In genomic region chr10:121788115-121788514, GRCh38 we compare ENCODE assay signal across 22 cellular contexts.
"Had no signal": no experiment of that assay in that cellular context is flagged by ENCODE, and none has a peak within 500 bp of the region (broad histone marks: within the 10 kb centered on the region; RNA-seq: fewer than 3 reads in every experiment).

No MANE protein-coding gene starts in this region.

- H2AFZ ChIP-seq: hepatocyte had no signal

- H3K27me3 ChIP-seq: body of pancreas, colonic mucosa, hepatocyte had no signal

- DNase-seq: activated CD4-positive, alpha-beta T cell treated with anti-CD3 and anti-CD28 coated beads, Interleukin-2, amount 10 ng/mL, durations not matched to agents 24 days and 14 days; activated CD4-positive, CD25-positive, alpha-beta regulatory T cell; activated CD8-positive, alpha-beta T cell treated with anti-CD3 and anti-CD28 coated beads, Interleukin-2, amount 10 ng/mL, durations not matched to agents 7 days and 5 days; activated naive CD4-positive, alpha-beta T cell treated with Interleukin-2 at 50 U/mL for 16 hours; activated naive CD8-positive, alpha-beta T cell treated with anti-CD3 and anti-CD28 coated beads, Interleukin-2, amount 10 ng/mL, durations not matched to agents 7 days and 5 days; activated T-cell treated with anti-CD3 and anti-CD28 coated beads, Interleukin-2, amount 50 U/mL, for 24 hours; amygdala; body of pancreas; central memory CD4-positive, alpha-beta T cell; colonic mucosa; islet precursor cell; left ventricle myocardium inferior; occipital lobe; posterior cingulate gyrus; retina; stimulated activated CD4-positive, alpha-beta T cell treated with anti-CD3 and anti-CD28 coated beads, Interleukin-12 subunit alpha, Interleukin-12 subunit beta, amount 100 ng/mL, for 4 hours; stimulated activated CD4-positive, alpha-beta T cell treated with anti-CD3 and anti-CD28 coated beads, Interleukin-1b, Interleukin-23, amount 100 ng/mL, for 48 hours; stimulated activated CD8-positive, alpha-beta memory T cell treated with anti-CD3 and anti-CD28 coated beads, Interleukin-4, amount 100 ng/mL, for 48 hours; stimulated activated naive CD4-positive, alpha-beta T cell; T-cell had no signal

- H3K27ac ChIP-seq: body of pancreas, colonic mucosa, hepatocyte, left ventricle myocardium inferior had no signal

- H3K4me1 ChIP-seq: colonic mucosa, left ventricle myocardium inferior had no signal

- H3K79me2 ChIP-seq: hepatocyte had no signal

- H3K4me2 ChIP-seq: hepatocyte had no signal

- H3K9me3 ChIP-seq: body of pancreas, colonic mucosa, left ventricle myocardium inferior had no signal

- H3K36me3 ChIP-seq: colonic mucosa had no signal

- ATAC-seq: activated CD8-positive, alpha-beta T cell treated with anti-CD3 and anti-CD28 coated beads, Interleukin-2, amount 10 ng/mL, durations not matched to agents 7 days and 5 days; body of pancreas; esophagus mucosa; T-cell had no signal

- H3K4me3 ChIP-seq: body of pancreas, colonic mucosa, hepatocyte, left ventricle myocardium inferior had no signal
